In genomic region chr22:46083383-46084350, GRCh38 we compare ENCODE assay signal across 11 cellular contexts.
A peak's percentile ranks its signal among the peaks of the same experiment; 100 is the strongest.
DNase-seq lines count a peak whose midpoint lies in the region; ATAC-seq and TF ChIP-seq lines count a peak whose summit lies in the region.
"Had no signal": no experiment of that assay in that cellular context is flagged by ENCODE, and none has a peak within 500 bp of the region (broad histone marks: within the 10 kb centered on the region; RNA-seq: fewer than 3 reads in every experiment).

No MANE protein-coding gene starts in this region.

- H3K27ac ChIP-seq in ascending aorta (peak overlapping the region; percentile 96 to 100), heart left ventricle (peak overlapping the region; percentile 27 to 100 (median 98)), gastrocnemius medialis (peak overlapping the region; percentile 94 to 98 (median 97))

- H3K27me3 ChIP-seq in ascending aorta, result no peaks in the 10 kb centered on the region
- no peaks in the 10 kb centered on the region for H3K27me3 ChIP-seq in heart left ventricle
- no peaks in the 10 kb centered on the region for H3K27me3 ChIP-seq in gastrocnemius medialis

- no peak for ATAC-seq in heart left ventricle
- no peak for ATAC-seq in gastrocnemius medialis
- ATAC-seq in HG02884 (IDR thresholded peaks at IDR 0.05; ENCODE audit: unreplicated experiment), result no peak

- H3K4me1 ChIP-seq in ascending aorta (peaks cover 32 to 69% of the 10 kb centered on the region in 2 donors), heart left ventricle (peaks cover 42 to 100% (median 88%) of the 10 kb centered on the region in 12 donors), gastrocnemius medialis (peaks cover 89% of the 10 kb centered on the region in 2 donors)

- TF ChIP-seq POLR2A in heart left ventricle (IDR thresholded peaks at IDR 0.05) (no peak), gastrocnemius medialis (IDR thresholded peaks at IDR 0.05) (no peak)

- in situ Hi-C loops in Caki2 (cut with HindIII; ENCODE audit: low pct_unique_long_range_greater_than_20kb, low sequenced_read_pairs) (no loop called here), gastrocnemius medialis (cut with MboI; ENCODE audit: low sequenced_read_pairs in 4 of 4) (no loop called here)

- H3K9me3 ChIP-seq in ascending aorta (no peaks in the 10 kb centered on the region), heart left ventricle (no peaks in the 10 kb centered on the region), gastrocnemius medialis (no peaks in the 10 kb centered on the region)

- DNase-seq in Caki2 (ENCODE audit: low read depth) (peak; percentile 59), ascending aorta (ENCODE audit: low spot score in 2 of 2) (peak in 1 of 2 donors; percentile 52), heart left ventricle (peak in 3 of 5 donors; percentile 27 to 41 (median 29)), gastrocnemius medialis (peak in 1 of 2 donors; percentile 16), AG08396 (ENCODE audit: low spot score) (no peak), NCI-H748 treated with DMSO at 0.1 percent for 48 hours (lab: John Stamatoyannopoulos, UW) (no peak)
- DNase-seq in stimulated activated naive CD4-positive, alpha-beta T cell (lab: John Stamatoyannopoulos, UW), result no peak
- DNase-seq: activated CD4-positive, alpha-beta T cell treated with anti-CD3 and anti-CD28 coated beads, Interleukin-2, amount 50 U/mL, for 4 hours; central memory CD4-positive, alpha-beta T cell; NCI-H2029 treated with DMSO at 0.1 percent for 48 hours had no signal

- TF ChIP-seq CTCF in ascending aorta (IDR thresholded peaks at IDR 0.05) (no peak), heart left ventricle (IDR thresholded peaks at IDR 0.05) (no peak), gastrocnemius medialis (IDR thresholded peaks at IDR 0.05 in 4 of 5, conservative IDR thresholded peaks at IDR 0.05 in 1 of 5) (no peak)

- intact Hi-C loops in ascending aorta (cut with DNase I) (loop anchor here (2.0 kb wide), 1 partner anchor 13 kb away; no protein-coding TSS in a partner anchor), heart left ventricle (cut with DNase I) (no loop called here), gastrocnemius medialis (cut with DNase I; ENCODE audit: low total_unique reads) (loop anchor here (2.0 kb wide), 1 partner anchor 13 kb away; no protein-coding TSS in a partner anchor)

- WGBS in heart left ventricle, 4 donors, result 51 to 70% (median 56%) methylated on average over 24 of the region's 24 CpGs

- H3K4me3 ChIP-seq in ascending aorta (peak overlapping the region in 1 of 2 donors; percentile 40), heart left ventricle (peak overlapping the region in 9 of 12 donors; percentile 4 to 97 (median 71)), gastrocnemius medialis (peak overlapping the region in 3 of 4 donors; percentile 14 to 49 (median 35))

- peaks cover 5 to 17% of the 10 kb centered on the region in 2 donors for H3K36me3 ChIP-seq in ascending aorta
- H3K36me3 ChIP-seq in heart left ventricle, result peaks cover 0 to 56% (median 23%) of the 10 kb centered on the region in 9 donors
- no peaks in the 10 kb centered on the region for H3K36me3 ChIP-seq in gastrocnemius medialis

Comparison
In these comparisons a context has a peak if more than half of its experiments do, and no peak if none do; other contexts are left out.
1. DNase-seq: peak in Caki2 (single experiment) and heart left ventricle (3 of 5); none in AG08396 (single experiment), NCI-H748 treated with DMSO at 0.1 percent for 48 hours (single experiment) and stimulated activated naive CD4-positive, alpha-beta T cell (0 of 6).
2. intact Hi-C loops: an anchor here in ascending aorta (2.0 kb wide) and gastrocnemius medialis (2.0 kb wide); none called in heart left ventricle.
3. Peak in every context shown above with its lines, with median percentiles within 50 percentile points of each other: H3K27ac ChIP-seq.